In the genomic region with DNA sequence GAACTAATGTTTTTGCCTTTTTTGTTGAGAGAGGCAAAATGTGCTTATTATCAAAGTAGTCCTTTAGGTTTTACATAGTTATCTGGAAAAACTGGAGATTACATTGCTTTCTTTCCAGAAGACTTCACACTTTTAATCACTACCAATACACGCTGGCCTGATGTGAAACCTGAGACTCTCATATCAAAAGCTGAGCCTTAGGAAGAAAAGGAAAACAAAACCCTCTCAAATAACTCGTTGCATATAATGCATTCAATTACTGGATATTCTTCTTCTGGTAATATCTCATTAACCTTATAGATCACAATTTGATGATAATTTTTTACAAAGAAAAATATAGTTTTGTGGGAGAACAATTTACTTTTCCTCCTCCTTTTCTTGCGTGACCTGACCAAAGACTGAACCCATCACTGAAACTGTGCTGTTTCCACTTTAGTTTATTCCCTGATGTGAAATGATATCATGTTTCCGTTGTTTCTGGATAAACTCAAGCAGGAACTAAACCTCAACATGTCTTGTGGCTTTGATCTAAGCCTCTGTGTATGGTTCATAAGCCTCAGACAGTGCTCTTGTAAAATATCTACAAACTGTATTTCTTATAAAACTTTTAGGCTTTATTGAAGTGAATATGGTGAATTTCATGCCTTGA, we compare ENCODE assay signal across 1 cellular context.
TF ChIP-seq lines count a peak whose summit lies in the region.

No MANE protein-coding gene starts in this region.

TF ChIP-seq in HEK293, 187 proteins besides CTCF, POLR2A, EP300 and RAD21 (continued from another document):
- TF ChIP-seq ZNF629 (tag by site-specific recombination; IDR thresholded peaks at IDR 0.05) (peak; percentile 46), SP7 (tag by site-specific recombination; IDR thresholded peaks at IDR 0.05) (peak; percentile 73), MZF1 (tag by site-specific recombination; IDR thresholded peaks at IDR 0.05; ENCODE audit: borderline replicate concordance) (no peak), ZSCAN23 (tag by site-specific recombination; IDR thresholded peaks at IDR 0.05) (no peak), PRDM1 (tag by site-specific recombination; IDR thresholded peaks at IDR 0.05) (0 out of 2 replicates have a peak, but pooled peaks have one; percentile 12), ZNF221 (tag by site-specific recombination; IDR thresholded peaks at IDR 0.05; ENCODE audit: borderline replicate concordance) (0 out of 2 replicates have a peak, but pooled peaks have one; percentile 6), REPIN1 (tag by site-specific recombination; IDR thresholded peaks at IDR 0.05; ENCODE audit: low read depth) (no peak), ZNF223 (tag by site-specific recombination; IDR thresholded peaks at IDR 0.05) (no peak), ZBTB17 (tag by site-specific recombination; IDR thresholded peaks at IDR 0.05) (peak; percentile 65; the same call in 1 of the 2 replicates), ZNF555 (tag by site-specific recombination; conservative IDR thresholded peaks at IDR 0.05) (no peak), ZNF239 (tag by site-specific recombination; IDR thresholded peaks at IDR 0.05) (no peak), SP3 (tag by site-specific recombination; IDR thresholded peaks at IDR 0.05) (no peak), KLF7 (tag by site-specific recombination; IDR thresholded peaks at IDR 0.05; ENCODE audit: borderline replicate concordance) (no peak), OSR2 (tag by site-specific recombination; IDR thresholded peaks at IDR 0.05) (peak; percentile 26; the same call in 1 of the 2 replicates), ZSCAN30 (tag by site-specific recombination; IDR thresholded peaks at IDR 0.05) (peak; percentile 53; the same call in 1 of the 2 replicates), ZNF654 (tag by site-specific recombination; IDR thresholded peaks at IDR 0.05; ENCODE audit: low read depth) (no peak), TCF7L2 (IDR thresholded peaks at IDR 0.05; ENCODE audit: borderline replicate concordance, low read depth, low read length) (peak; percentile 91), TRIM28 (IDR thresholded peaks at IDR 0.05; ENCODE audit: borderline replicate concordance, low read length) (peak; percentile 86; the same call in 1 of the 2 replicates), ZNF335 (tag by site-specific recombination; conservative IDR thresholded peaks at IDR 0.05) (0 out of 2 replicates have a peak, but pooled peaks have one; percentile 19), ZIC2 (tag by site-specific recombination; IDR thresholded peaks at IDR 0.05) (no peak), KLF16 (tag by site-specific recombination; IDR thresholded peaks at IDR 0.05) (no peak), ZNF843 (tag by site-specific recombination; IDR thresholded peaks at IDR 0.05) (peak; percentile 84), SCRT1 (tag by site-specific recombination; IDR thresholded peaks at IDR 0.05; ENCODE audit: borderline replicate concordance) (no peak), ZXDB (tag by site-specific recombination; IDR thresholded peaks at IDR 0.05) (peak; percentile 48), ZNF24 (tag by site-specific recombination; IDR thresholded peaks at IDR 0.05) (peak; percentile 49; the same call in 1 of the 2 replicates), ZSCAN16 (tag by site-specific recombination; IDR thresholded peaks at IDR 0.05) (peak; percentile 51; the same call in 1 of the 2 replicates), ZNF433 (tag by site-specific recombination; IDR thresholded peaks at IDR 0.05; ENCODE audit: low read depth) (no peak), OVOL3 (tag by site-specific recombination; IDR thresholded peaks at IDR 0.05) (0 out of 2 replicates have a peak, but pooled peaks have one; percentile 26), WT1 (tag by site-specific recombination; IDR thresholded peaks at IDR 0.05) (peak; percentile 36; the same call in 1 of the 2 replicates), ZNF664 (tag by site-specific recombination; IDR thresholded peaks at IDR 0.05) (no peak), ZNF600 (tag by site-specific recombination; IDR thresholded peaks at IDR 0.05) (no peak), ZNF660 (tag by site-specific recombination; IDR thresholded peaks at IDR 0.05) (peak; percentile 64; the same call in 1 of the 2 replicates)
- TF ChIP-seq, protein P1, sequence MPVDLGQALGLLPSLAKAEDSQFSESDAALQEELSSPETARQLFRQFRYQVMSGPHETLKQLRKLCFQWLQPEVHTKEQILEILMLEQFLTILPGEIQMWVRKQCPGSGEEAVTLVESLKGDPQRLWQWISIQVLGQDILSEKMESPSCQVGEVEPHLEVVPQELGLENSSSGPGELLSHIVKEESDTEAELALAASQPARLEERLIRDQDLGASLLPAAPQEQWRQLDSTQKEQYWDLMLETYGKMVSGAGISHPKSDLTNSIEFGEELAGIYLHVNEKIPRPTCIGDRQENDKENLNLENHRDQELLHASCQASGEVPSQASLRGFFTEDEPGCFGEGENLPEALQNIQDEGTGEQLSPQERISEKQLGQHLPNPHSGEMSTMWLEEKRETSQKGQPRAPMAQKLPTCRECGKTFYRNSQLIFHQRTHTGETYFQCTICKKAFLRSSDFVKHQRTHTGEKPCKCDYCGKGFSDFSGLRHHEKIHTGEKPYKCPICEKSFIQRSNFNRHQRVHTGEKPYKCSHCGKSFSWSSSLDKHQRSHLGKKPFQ (tag by site-specific recombination; IDR thresholded peaks at IDR 0.05): peak; percentile 80
- TF ChIP-seq, protein P2, sequence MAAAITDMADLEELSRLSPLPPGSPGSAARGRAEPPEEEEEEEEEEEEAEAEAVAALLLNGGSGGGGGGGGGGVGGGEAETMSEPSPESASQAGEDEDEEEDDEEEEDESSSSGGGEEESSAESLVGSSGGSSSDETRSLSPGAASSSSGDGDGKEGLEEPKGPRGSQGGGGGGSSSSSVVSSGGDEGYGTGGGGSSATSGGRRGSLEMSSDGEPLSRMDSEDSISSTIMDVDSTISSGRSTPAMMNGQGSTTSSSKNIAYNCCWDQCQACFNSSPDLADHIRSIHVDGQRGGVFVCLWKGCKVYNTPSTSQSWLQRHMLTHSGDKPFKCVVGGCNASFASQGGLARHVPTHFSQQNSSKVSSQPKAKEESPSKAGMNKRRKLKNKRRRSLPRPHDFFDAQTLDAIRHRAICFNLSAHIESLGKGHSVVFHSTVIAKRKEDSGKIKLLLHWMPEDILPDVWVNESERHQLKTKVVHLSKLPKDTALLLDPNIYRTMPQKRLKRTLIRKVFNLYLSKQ (tag by site-specific recombination; IDR thresholded peaks at IDR 0.05; ENCODE audit: borderline replicate concordance): no peak
- TF ChIP-seq, protein P3, sequence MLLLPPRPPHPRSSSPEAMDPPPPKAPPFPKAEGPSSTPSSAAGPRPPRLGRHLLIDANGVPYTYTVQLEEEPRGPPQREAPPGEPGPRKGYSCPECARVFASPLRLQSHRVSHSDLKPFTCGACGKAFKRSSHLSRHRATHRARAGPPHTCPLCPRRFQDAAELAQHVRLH (tag by site-specific recombination; IDR thresholded peaks at IDR 0.05): peak; percentile 48; the same call in 1 of the 2 replicates
- TF ChIP-seq, protein P4, sequence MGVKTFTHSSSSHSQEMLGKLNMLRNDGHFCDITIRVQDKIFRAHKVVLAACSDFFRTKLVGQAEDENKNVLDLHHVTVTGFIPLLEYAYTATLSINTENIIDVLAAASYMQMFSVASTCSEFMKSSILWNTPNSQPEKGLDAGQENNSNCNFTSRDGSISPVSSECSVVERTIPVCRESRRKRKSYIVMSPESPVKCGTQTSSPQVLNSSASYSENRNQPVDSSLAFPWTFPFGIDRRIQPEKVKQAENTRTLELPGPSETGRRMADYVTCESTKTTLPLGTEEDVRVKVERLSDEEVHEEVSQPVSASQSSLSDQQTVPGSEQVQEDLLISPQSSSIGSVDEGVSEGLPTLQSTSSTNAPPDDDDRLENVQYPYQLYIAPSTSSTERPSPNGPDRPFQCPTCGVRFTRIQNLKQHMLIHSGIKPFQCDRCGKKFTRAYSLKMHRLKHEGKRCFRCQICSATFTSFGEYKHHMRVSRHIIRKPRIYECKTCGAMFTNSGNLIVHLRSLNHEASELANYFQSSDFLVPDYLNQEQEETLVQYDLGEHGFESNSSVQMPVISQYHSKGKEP (tag by site-specific recombination; IDR thresholded peaks at IDR 0.05): peak; percentile 88
- TF ChIP-seq, protein P5, sequence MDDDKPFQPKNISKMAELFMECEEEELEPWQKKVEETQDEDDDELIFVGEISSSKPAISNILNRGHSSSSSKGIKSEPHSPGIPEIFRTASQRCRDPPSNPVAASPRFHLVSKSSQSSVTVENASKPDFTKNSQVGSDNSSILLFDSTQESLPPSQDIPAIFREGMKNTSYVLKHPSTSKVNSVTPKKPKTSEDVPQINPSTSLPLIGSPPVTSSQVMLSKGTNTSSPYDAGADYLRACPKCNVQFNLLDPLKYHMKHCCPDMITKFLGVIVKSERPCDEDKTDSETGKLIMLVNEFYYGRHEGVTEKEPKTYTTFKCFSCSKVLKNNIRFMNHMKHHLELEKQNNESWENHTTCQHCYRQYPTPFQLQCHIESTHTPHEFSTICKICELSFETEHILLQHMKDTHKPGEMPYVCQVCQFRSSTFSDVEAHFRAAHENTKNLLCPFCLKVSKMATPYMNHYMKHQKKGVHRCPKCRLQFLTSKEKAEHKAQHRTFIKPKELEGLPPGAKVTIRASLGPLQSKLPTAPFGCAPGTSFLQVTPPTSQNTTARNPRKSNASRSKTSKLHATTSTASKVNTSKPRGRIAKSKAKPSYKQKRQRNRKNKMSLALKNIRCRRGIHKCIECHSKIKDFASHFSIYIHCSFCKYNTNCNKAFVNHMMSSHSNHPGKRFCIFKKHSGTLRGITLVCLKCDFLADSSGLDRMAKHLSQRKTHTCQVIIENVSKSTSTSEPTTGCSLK (tag by site-specific recombination; IDR thresholded peaks at IDR 0.05): no peak
- TF ChIP-seq, protein P6, sequence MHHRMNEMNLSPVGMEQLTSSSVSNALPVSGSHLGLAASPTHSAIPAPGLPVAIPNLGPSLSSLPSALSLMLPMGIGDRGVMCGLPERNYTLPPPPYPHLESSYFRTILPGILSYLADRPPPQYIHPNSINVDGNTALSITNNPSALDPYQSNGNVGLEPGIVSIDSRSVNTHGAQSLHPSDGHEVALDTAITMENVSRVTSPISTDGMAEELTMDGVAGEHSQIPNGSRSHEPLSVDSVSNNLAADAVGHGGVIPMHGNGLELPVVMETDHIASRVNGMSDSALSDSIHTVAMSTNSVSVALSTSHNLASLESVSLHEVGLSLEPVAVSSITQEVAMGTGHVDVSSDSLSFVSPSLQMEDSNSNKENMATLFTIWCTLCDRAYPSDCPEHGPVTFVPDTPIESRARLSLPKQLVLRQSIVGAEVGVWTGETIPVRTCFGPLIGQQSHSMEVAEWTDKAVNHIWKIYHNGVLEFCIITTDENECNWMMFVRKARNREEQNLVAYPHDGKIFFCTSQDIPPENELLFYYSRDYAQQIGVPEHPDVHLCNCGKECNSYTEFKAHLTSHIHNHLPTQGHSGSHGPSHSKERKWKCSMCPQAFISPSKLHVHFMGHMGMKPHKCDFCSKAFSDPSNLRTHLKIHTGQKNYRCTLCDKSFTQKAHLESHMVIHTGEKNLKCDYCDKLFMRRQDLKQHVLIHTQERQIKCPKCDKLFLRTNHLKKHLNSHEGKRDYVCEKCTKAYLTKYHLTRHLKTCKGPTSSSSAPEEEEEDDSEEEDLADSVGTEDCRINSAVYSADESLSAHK (tag by site-specific recombination; IDR thresholded peaks at IDR 0.05): no peak
- TF ChIP-seq, protein P7, sequence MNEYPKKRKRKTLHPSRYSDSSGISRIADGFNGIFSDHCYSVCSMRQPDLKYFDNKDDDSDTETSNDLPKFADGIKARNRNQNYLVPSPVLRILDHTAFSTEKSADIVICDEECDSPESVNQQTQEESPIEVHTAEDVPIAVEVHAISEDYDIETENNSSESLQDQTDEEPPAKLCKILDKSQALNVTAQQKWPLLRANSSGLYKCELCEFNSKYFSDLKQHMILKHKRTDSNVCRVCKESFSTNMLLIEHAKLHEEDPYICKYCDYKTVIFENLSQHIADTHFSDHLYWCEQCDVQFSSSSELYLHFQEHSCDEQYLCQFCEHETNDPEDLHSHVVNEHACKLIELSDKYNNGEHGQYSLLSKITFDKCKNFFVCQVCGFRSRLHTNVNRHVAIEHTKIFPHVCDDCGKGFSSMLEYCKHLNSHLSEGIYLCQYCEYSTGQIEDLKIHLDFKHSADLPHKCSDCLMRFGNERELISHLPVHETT (tag by site-specific recombination; IDR thresholded peaks at IDR 0.05): no peak
- TF ChIP-seq, protein P8, sequence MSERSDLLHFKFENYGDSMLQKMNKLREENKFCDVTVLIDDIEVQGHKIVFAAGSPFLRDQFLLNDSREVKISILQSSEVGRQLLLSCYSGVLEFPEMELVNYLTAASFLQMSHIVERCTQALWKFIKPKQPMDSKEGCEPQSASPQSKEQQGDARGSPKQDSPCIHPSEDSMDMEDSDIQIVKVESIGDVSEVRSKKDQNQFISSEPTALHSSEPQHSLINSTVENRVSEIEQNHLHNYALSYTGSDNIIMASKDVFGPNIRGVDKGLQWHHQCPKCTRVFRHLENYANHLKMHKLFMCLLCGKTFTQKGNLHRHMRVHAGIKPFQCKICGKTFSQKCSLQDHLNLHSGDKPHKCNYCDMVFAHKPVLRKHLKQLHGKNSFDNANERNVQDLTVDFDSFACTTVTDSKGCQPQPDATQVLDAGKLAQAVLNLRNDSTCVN (tag by site-specific recombination; optimal IDR thresholded peaks at IDR 0.05): no peak
